In genomic region chr19:2180114-2180513, GRCh38 we compare ENCODE assay signal across 21 cellular contexts.
"Had no signal": no experiment of that assay in that cellular context is flagged by ENCODE, and none has a peak within 500 bp of the region (broad histone marks: within the 10 kb centered on the region; RNA-seq: fewer than 3 reads in every experiment).

No MANE protein-coding gene starts in this region.

- H3K4me1 Mint-ChIP-seq: activated naive CD8-positive, alpha-beta T cell treated with anti-CD3 and anti-CD28 coated beads for 36 hours had no signal

- H3K4me3 Mint-ChIP-seq: activated naive CD8-positive, alpha-beta T cell treated with anti-CD3 and anti-CD28 coated beads for 36 hours; activated T-cell treated with anti-CD3 and anti-CD28 coated beads, Interleukin-2, amount 50 U/mL, for 72 hours; naive thymus-derived CD4-positive, alpha-beta T cell; T-helper 1 cell treated with Interleukin-12 subunit alpha and Interleukin-12 subunit beta and Interleukin-4 antibody, amounts not matched to agents 30 μg/mL and 1 μg/mL, for 36 hours had no signal

- DNase-seq: activated CD4-positive, alpha-beta T cell treated with anti-CD3 and anti-CD28 coated beads for 1 hour; activated CD8-positive, alpha-beta memory T cell treated with anti-CD3 and anti-CD28 coated beads for 24 hours; activated gamma-delta T cell treated with Interleukin-2 at 50 U/mL for 16 hours; activated naive CD8-positive, alpha-beta T cell treated with anti-CD3 and anti-CD28 coated beads for 36 hours; activated T-cell treated with anti-CD3 and anti-CD28 coated beads, Interleukin-2, amount 50 U/mL, for 72 hours; amniotic stem cell; central memory CD4-positive, alpha-beta T cell; heart right ventricle; kidney glomerular epithelial cell; mesenchymal stem cell; naive thymus-derived CD4-positive, alpha-beta T cell; sigmoid colon; stimulated activated CD4-positive, alpha-beta T cell treated with anti-CD3 and anti-CD28 coated beads, Interleukin-4, amount 100 ng/mL, for 24 hours; stimulated activated naive CD4-positive, alpha-beta T cell treated with Interleukin-2 at 50 U/mL for 16 hours; substantia nigra had no signal

- H3K9me3 ChIP-seq: gastroesophageal sphincter, heart right ventricle, neutrophil, sigmoid colon, tibial nerve, vagina had no signal

- H2AFZ ChIP-seq: parathyroid adenoma had no signal

- H3K4me1 ChIP-seq: parathyroid adenoma had no signal

- H3K27me3 Mint-ChIP-seq: activated naive CD8-positive, alpha-beta T cell treated with anti-CD3 and anti-CD28 coated beads for 36 hours; naive thymus-derived CD4-positive, alpha-beta T cell had no signal

- H3K27ac Mint-ChIP-seq: activated naive CD8-positive, alpha-beta T cell treated with anti-CD3 and anti-CD28 coated beads for 36 hours; activated T-cell treated with anti-CD3 and anti-CD28 coated beads, Interleukin-2, amount 50 U/mL, for 72 hours; T-helper 1 cell treated with Interleukin-12 subunit alpha and Interleukin-12 subunit beta and Interleukin-4 antibody, amounts not matched to agents 30 μg/mL and 1 μg/mL, for 36 hours had no signal

- H3K9me3 Mint-ChIP-seq: activated naive CD8-positive, alpha-beta T cell treated with anti-CD3 and anti-CD28 coated beads for 36 hours; activated T-cell treated with anti-CD3 and anti-CD28 coated beads, Interleukin-2, amount 50 U/mL, for 72 hours; T-helper 1 cell treated with Interleukin-12 subunit alpha and Interleukin-12 subunit beta and Interleukin-4 antibody, amounts not matched to agents 30 μg/mL and 1 μg/mL, for 36 hours had no signal

- H3K4me3 ChIP-seq: gastroesophageal sphincter, heart right ventricle, sigmoid colon, tibial nerve, vagina had no signal

- H3K27ac ChIP-seq: heart right ventricle, neutrophil, parathyroid adenoma, tibial nerve, vagina had no signal

- H3K27me3 ChIP-seq: gastroesophageal sphincter, heart right ventricle, neutrophil, sigmoid colon, tibial nerve, vagina had no signal

- H3K9ac ChIP-seq: parathyroid adenoma had no signal
